In genomic region chr16:88790312-88791150, GRCh38 we compare ENCODE assay signal across 8 cellular contexts. TPM values are rescaled to one million over a fixed set of nuclear protein-coding genes. Genes with fewer than 3 reads are reported as not detected.
DNase-seq lines count a peak whose midpoint lies in the region; ATAC-seq and TF ChIP-seq lines count a peak whose summit lies in the region.

No MANE protein-coding gene starts in this region.

- peaks cover 3% of the 10 kb centered on the region; the same call in 1 of the 2 replicates for H3K4me1 ChIP-seq in H9 (ENCODE audit: insufficient read depth, low read length)
- no peaks in the 10 kb centered on the region for H3K4me1 ChIP-seq in hepatocyte (ENCODE audit: insufficient read depth)

- no peak overlapping the region for H2BK15ac ChIP-seq in H9 (ENCODE audit: low read depth, low read length)

- H3K9me3 ChIP-seq in H9 (ENCODE audit: control insufficient read depth, low read depth, low read length) (no peaks in the 10 kb centered on the region), hepatocyte (ENCODE audit: low read depth) (no peaks in the 10 kb centered on the region)

- H4K20me1 ChIP-seq in H9 (ENCODE audit: control insufficient read depth, insufficient read depth, insufficient read length) (no peaks in the 10 kb centered on the region), hepatocyte (ENCODE audit: insufficient read depth, poor library complexity, severe bottlenecking) (no peaks in the 10 kb centered on the region)

- no peak overlapping the region for H2BK120ac ChIP-seq in H9 (ENCODE audit: low read depth, low read length, poor library complexity, severe bottlenecking)

- no peaks in the 10 kb centered on the region for H3K79me1 ChIP-seq in H9 (ENCODE audit: insufficient read depth, low read depth, low read length, poor library complexity, severe bottlenecking)

- no peak overlapping the region for H3K56ac ChIP-seq in H9 (ENCODE audit: insufficient read length, low read depth, low read length)

- no peaks in the 10 kb centered on the region for H3K9me2 ChIP-seq in hepatocyte (replicated peaks; ENCODE audit: insufficient read depth)

- no peak overlapping the region for H3K27ac ChIP-seq in H9 (ENCODE audit: insufficient read length, low read depth, low read length)
- no peak overlapping the region for H3K27ac ChIP-seq in hepatocyte

- H2BK5ac ChIP-seq in H9 (ENCODE audit: insufficient read length, low read length): no peak overlapping the region

- H3K18ac ChIP-seq in H9 (ENCODE audit: insufficient read length, low read depth, low read length): peak overlapping the region; percentile 72

- no peak overlapping the region for H2AK5ac ChIP-seq in H9 (ENCODE audit: insufficient read length, low read length)

- no peak overlapping the region for H4K8ac ChIP-seq in H9 (replicated peaks; ENCODE audit: insufficient read length, low read depth, low read length)

- TF ChIP-seq POLR2A in GM18505 (IDR thresholded peaks at IDR 0.05; ENCODE audit: borderline replicate concordance, extremely low read depth, insufficient read depth, insufficient read length): no peak

- no peak overlapping the region for H3K9ac ChIP-seq in H9 (ENCODE audit: extremely low read depth, insufficient read length, low read length)

- H2AFZ ChIP-seq in H9 (ENCODE audit: low read length): no peak overlapping the region
- no peak overlapping the region for H2AFZ ChIP-seq in hepatocyte

- peak overlapping the region; percentile 31; the same call in 1 of the 2 replicates for H3K14ac ChIP-seq in H9 (ENCODE audit: insufficient read depth, low read length)

- H4K91ac ChIP-seq in H9 (ENCODE audit: insufficient read length, low read depth, low read length): no peak overlapping the region

- H3K9me3 Mint-ChIP-seq in H9: no peaks in the 10 kb centered on the region

- no CpG with 5 or more reads among the region's 24 CpGs for WGBS in H9 (ENCODE audit: extremely low coverage, insufficient read length, low lambda C conversion rate)
- 41% methylated on average over 24 of the region's 24 CpGs for WGBS in hepatocyte (ENCODE audit: low lambda C conversion rate, missing lambda C conversion rate)

- H3K36me3 Mint-ChIP-seq in H9 (ENCODE audit: insufficient read depth in 1 of 3, low read depth in 3 of 3): no peaks in the 10 kb centered on the region

- H4K5ac ChIP-seq in H9 (ENCODE audit: insufficient read length, low read depth, low read length): no peak overlapping the region

- no peak overlapping the region for H3K4me2 ChIP-seq in H9 (ENCODE audit: insufficient read depth, insufficient read length, low read length)
- H3K4me2 ChIP-seq in hepatocyte: no peak overlapping the region

- H3K36me3 ChIP-seq in hepatocyte (replicated peaks; ENCODE audit: insufficient read depth, low read depth): no peaks in the 10 kb centered on the region

- ATAC-seq in GM18505 (IDR thresholded peaks at IDR 0.05; ENCODE audit: unreplicated experiment) (no peak), HG02588 (IDR thresholded peaks at IDR 0.05; ENCODE audit: unreplicated experiment) (no peak)

- peaks cover 11 to 36% of the 10 kb centered on the region in 2 experiments for H3K4me1 Mint-ChIP-seq in H9

- no peak overlapping the region for H2BK20ac ChIP-seq in H9 (ENCODE audit: low read depth, low read length, poor library complexity, severe bottlenecking)

- no peak for TF ChIP-seq CTCF in H9 (conservative IDR thresholded peaks at IDR 0.05)
- no peak for TF ChIP-seq CTCF in hepatocyte (IDR thresholded peaks at IDR 0.05; ENCODE audit: poor library complexity)

- no peaks in the 10 kb centered on the region for H3K79me2 ChIP-seq in H9 (ENCODE audit: insufficient read depth, low read length)
- H3K79me2 ChIP-seq in hepatocyte: no peaks in the 10 kb centered on the region

- H3K27me3 ChIP-seq in H9 (ENCODE audit: insufficient read depth, low read length) (no peaks in the 10 kb centered on the region), hepatocyte (no peaks in the 10 kb centered on the region)

- no peak for DNase-seq in H9
- DNase-seq in T-helper 22 cell (ENCODE audit: low read depth): peak; percentile 50
- DNase-seq in effector CD4-positive, alpha-beta T cell: peak; percentile 46
- peak; percentile 63 to 73 for DNase-seq in stimulated activated CD4-positive, alpha-beta T cell treated with anti-CD3 and anti-CD28 coated beads, Interleukin-2, amount 100 ng/mL, for 24 hours
- DNase-seq in hepatocyte (ENCODE audit: low spot score): no peak
- no peak for DNase-seq in iPS-NIHi7 (ENCODE audit: extremely low spot score)

- peak overlapping the region; percentile 66 for H2BK12ac ChIP-seq in H9 (ENCODE audit: insufficient read length, low read depth, low read length)

- peak overlapping the region in 1 of 2 experiments; percentile 46; a peak in 1 of 5 replicates for H3K4me3 Mint-ChIP-seq in H9

- H3T11ph ChIP-seq in H9 (ENCODE audit: low read length): no peak overlapping the region

- H3K4ac ChIP-seq in H9 (ENCODE audit: low read depth, low read length): no peak overlapping the region

- no peak overlapping the region for H3K4me3 ChIP-seq in hepatocyte

- H3K23me2 ChIP-seq in H9 (ENCODE audit: insufficient read length, low read depth, low read length, poor library complexity, severe bottlenecking): peaks cover 3% of the 10 kb centered on the region

- peaks cover 8% of the 10 kb centered on the region for H3K27me3 Mint-ChIP-seq in H9 (ENCODE audit: low read depth)

- peak overlapping the region in 2 of 3 experiments; percentile 27 to 47; a peak in 1 of 7 replicates for H3K27ac Mint-ChIP-seq in H9

- no peak overlapping the region for H3K23ac ChIP-seq in H9 (ENCODE audit: insufficient read length, low read depth, low read length)

RNA-seq across cellular contexts. Expression of gene PIEZO1, which starts 5.5 kb away (rescaled TPM):
- total RNA-seq in H9 (2021): 67.8 and 71.1 TPM in 2 replicates
- 47.0 and 77.0 TPM in 2 replicates for total RNA-seq in hepatocyte
- 70.6 and 87.9 TPM in 2 replicates for polyA plus RNA-seq in hepatocyte

RNA-seq across cellular contexts. Expression of gene CDT1, which starts 13.1 kb away (rescaled TPM):
- total RNA-seq in H9 (2021): 74.1 and 79.7 TPM in 2 replicates
- 5.2 and 6.9 TPM in 2 replicates for total RNA-seq in hepatocyte
- 5.1 and 6.8 TPM in 2 replicates for polyA plus RNA-seq in hepatocyte

RNA-seq across cellular contexts. Expression of gene APRT, which starts 21.2 kb away (rescaled TPM):
- 246 and 254 TPM in 2 replicates for total RNA-seq in H9 (2021)
- total RNA-seq in hepatocyte: 101 and 119 TPM in 2 replicates
- polyA plus RNA-seq in hepatocyte: 237 and 273 TPM in 2 replicates

Comparison
In these comparisons a context has a peak if more than half of its experiments do, and no peak if none do; other contexts are left out.
1. DNase-seq: peak in T-helper 22 cell (single experiment), effector CD4-positive, alpha-beta T cell (single experiment) and stimulated activated CD4-positive, alpha-beta T cell treated with anti-CD3 and anti-CD28 coated beads, Interleukin-2, amount 100 ng/mL, for 24 hours (2 of 2); none in H9 (single experiment), hepatocyte (single experiment) and iPS-NIHi7 (single experiment).